ENCODE assay signal across 8 cellular contexts in the genomic region with DNA sequence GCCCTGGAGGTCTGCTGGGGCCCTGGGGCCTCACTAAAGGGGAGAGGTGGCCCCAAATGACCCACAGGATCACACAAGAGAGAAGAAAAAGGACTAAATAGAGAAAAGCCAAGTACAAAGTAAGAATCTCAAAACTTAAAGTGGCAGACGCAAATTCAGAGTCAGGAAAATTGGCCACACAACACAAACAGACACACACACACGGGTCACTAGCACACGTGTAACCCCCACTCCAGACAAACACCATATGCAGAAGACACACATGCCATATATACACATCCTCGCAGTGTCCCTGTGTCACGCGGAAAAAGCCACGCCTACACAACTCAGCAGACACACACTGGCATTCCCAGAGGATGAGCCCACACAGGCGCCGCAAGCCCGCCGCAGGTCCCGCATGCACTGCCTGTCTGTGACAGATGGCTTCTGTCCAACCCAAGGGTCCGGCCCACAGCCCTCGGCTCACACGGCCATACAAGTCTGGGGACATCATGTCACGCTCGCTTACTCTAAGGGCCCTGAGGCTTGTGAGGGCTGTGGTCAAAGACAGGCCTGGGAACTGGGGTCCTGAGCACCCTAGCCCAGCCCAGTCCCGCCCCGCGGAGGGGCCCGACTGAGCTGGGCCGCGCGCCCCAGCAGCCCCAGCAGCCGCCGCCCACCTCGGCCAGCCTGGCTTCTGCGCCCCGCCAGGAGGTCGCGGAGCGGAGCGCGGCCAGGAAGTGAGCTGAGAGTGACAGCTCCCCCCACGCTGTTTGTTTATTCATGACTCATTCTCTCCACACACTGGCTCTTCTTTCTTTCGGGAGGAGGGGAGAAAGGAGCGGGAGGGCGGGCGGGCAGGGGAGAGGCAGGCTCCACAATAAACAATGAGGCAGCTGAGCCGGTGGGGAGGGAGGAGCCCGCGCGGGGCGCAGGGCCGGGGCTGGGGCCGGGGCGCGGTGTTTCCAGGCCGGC.
DNase-seq lines count a peak whose midpoint lies in the region; ATAC-seq and TF ChIP-seq lines count a peak whose summit lies in the region.

No MANE protein-coding gene starts in this region.

- H3K27ac Mint-ChIP-seq in T-helper 1 cell treated with Interleukin-12 subunit alpha and Interleukin-12 subunit beta and Interleukin-4 antibody, amounts not matched to agents 30 μg/mL and 1 μg/mL, for 36 hours: peak overlapping the region; percentile 71

- no peak for TF ChIP-seq POLR2A in prostate gland (IDR thresholded peaks at IDR 0.05)

- intact Hi-C loops in left ventricle myocardium superior (cut with micrococcal nuclease): loop anchor here (10.0 kb wide), 1 partner anchor 92 kb away; a partner anchor contains a TSS
- intact Hi-C loops in prostate gland (cut with DNase I): loop anchor here (2.0 kb wide), 1 partner anchor 168 kb away; no protein-coding TSS in a partner anchor
- intact Hi-C loops in upper lobe of right lung (cut with DNase I): no loop called here

- 3% methylated on average over 39 of the region's 49 CpGs for WGBS in prostate gland

- ATAC-seq in HG02870 (IDR thresholded peaks at IDR 0.05; ENCODE audit: unreplicated experiment) (peak; percentile 88), left ventricle myocardium superior (peak; percentile 78), upper lobe of right lung (peak; percentile 79)

- H3K4me3 ChIP-seq in prostate gland: peak overlapping the region; percentile 40 to 48
- peak overlapping the region; percentile 51 for H3K4me3 ChIP-seq in upper lobe of right lung

- H3K27me3 ChIP-seq in prostate gland (replicated peaks; ENCODE audit: insufficient read depth) (no peaks in the 10 kb centered on the region), upper lobe of right lung (no peaks in the 10 kb centered on the region)

- no peaks in the 10 kb centered on the region for H3K9me3 Mint-ChIP-seq in T-helper 1 cell treated with Interleukin-12 subunit alpha and Interleukin-12 subunit beta and Interleukin-4 antibody, amounts not matched to agents 30 μg/mL and 1 μg/mL, for 36 hours

- peaks cover 30% of the 10 kb centered on the region for H3K4me1 Mint-ChIP-seq in T-helper 1 cell treated with Interleukin-12 subunit alpha and Interleukin-12 subunit beta and Interleukin-4 antibody, amounts not matched to agents 30 μg/mL and 1 μg/mL, for 36 hours (ENCODE audit: low read depth)

- peaks cover 14% of the 10 kb centered on the region for H3K27me3 Mint-ChIP-seq in T-helper 1 cell treated with Interleukin-12 subunit alpha and Interleukin-12 subunit beta and Interleukin-4 antibody, amounts not matched to agents 30 μg/mL and 1 μg/mL, for 36 hours (ENCODE audit: low read depth)

- DNase-seq in GM13977 (ENCODE audit: low spot score) (peak; percentile 98), NCI-H1436 treated with DMSO at 0.1 percent for 48 hours (lab: John Stamatoyannopoulos, UW) (peak; percentile 80), anterior cingulate cortex (lab: John Stamatoyannopoulos, UW) (peak in 57 of 58 donors; percentile 53 to 96 (median 87)), left ventricle myocardium superior (peak; percentile 88), prostate gland (ENCODE audit: low spot score) (peak; percentile 68), upper lobe of right lung (peak; percentile 89)

- peak overlapping the region; percentile 76 for H3K4me3 Mint-ChIP-seq in T-helper 1 cell treated with Interleukin-12 subunit alpha and Interleukin-12 subunit beta and Interleukin-4 antibody, amounts not matched to agents 30 μg/mL and 1 μg/mL, for 36 hours

- no peaks in the 10 kb centered on the region for H3K36me3 Mint-ChIP-seq in T-helper 1 cell treated with Interleukin-12 subunit alpha and Interleukin-12 subunit beta and Interleukin-4 antibody, amounts not matched to agents 30 μg/mL and 1 μg/mL, for 36 hours (ENCODE audit: low read depth)

- no peaks in the 10 kb centered on the region for H3K36me3 ChIP-seq in prostate gland
- no peaks in the 10 kb centered on the region for H3K36me3 ChIP-seq in upper lobe of right lung

- H3K9me3 ChIP-seq in prostate gland (no peaks in the 10 kb centered on the region), upper lobe of right lung (no peaks in the 10 kb centered on the region)

- TF ChIP-seq CTCF in GM13977 (IDR thresholded peaks at IDR 0.05; ENCODE audit: extremely low read depth, insufficient read depth, missing control alignments) (no peak), prostate gland (IDR thresholded peaks at IDR 0.05) (peak in 2 of 4 experiments; percentile 19 to 29), upper lobe of right lung (IDR thresholded peaks at IDR 0.05) (no peak)

- H3K27ac ChIP-seq in prostate gland (peak overlapping the region; percentile 95 to 96), upper lobe of right lung (peak overlapping the region; percentile 92)

- H3K4me1 ChIP-seq in prostate gland (replicated peaks) (peaks cover 6% of the 10 kb centered on the region), upper lobe of right lung (peaks cover 31% of the 10 kb centered on the region)

- in situ Hi-C loops in GM13977 (cut with MboI; ENCODE audit: low pct_unique_long_range_greater_than_20kb, low sequenced_read_pairs, unreplicated experiment): no loop called here

Comparison
In these comparisons a context has a peak if more than half of its experiments do, and no peak if none do; other contexts are left out.
1. Peak in every context shown above with its lines: DNase-seq, ATAC-seq, H3K4me3 ChIP-seq and H3K27ac ChIP-seq.